Comparison of ENCODE assay signal across 8 cellular contexts in genomic region chr4:152485726-152486276, GRCh38. TPM values are rescaled to one million over a fixed set of nuclear protein-coding genes. Genes with fewer than 3 reads are reported as not detected.
DNase-seq lines count a peak whose midpoint lies in the region; ATAC-seq lines count a peak whose summit lies in the region.

No MANE protein-coding gene starts in this region.

- peak; percentile 15 to 31 for DNase-seq in activated CD4-positive, alpha-beta T cell treated with anti-CD3 and anti-CD28 coated beads for 4 hours
- DNase-seq in activated CD4-positive, alpha-beta T cell treated with anti-CD3 and anti-CD28 coated beads, Interleukin-2, amount 50 U/mL, for 1 hour: no peak
- DNase-seq in LoVo (ENCODE audit: low spot score) (peak; percentile 81), mesenteric fat pad (ENCODE audit: low spot score) (no peak), head of caudate nucleus (no peak)
- peak; percentile 19 to 43 (median 30) for DNase-seq in effector memory CD8-positive, alpha-beta T cell

- peak overlapping the region in 1 of 2 donors; percentile 83 for H3K27ac Mint-ChIP-seq in effector memory CD8-positive, alpha-beta T cell
- peak overlapping the region; percentile 16 for H3K27ac Mint-ChIP-seq in stimulated activated naive CD8-positive, alpha-beta T cell treated with anti-CD3 and anti-CD28 coated beads, Interleukin-15, Interleukin-2, amounts not matched to agents 100 ng/mL and 50 ng/mL, for 24 hours

- peak; percentile 94 for ATAC-seq in GM21825 (IDR thresholded peaks at IDR 0.05; ENCODE audit: unreplicated experiment)
- ATAC-seq in effector memory CD8-positive, alpha-beta T cell (replicated peaks): peak; percentile 99

- peaks cover 0 to 2% of the 10 kb centered on the region in 2 donors for H3K9me3 Mint-ChIP-seq in effector memory CD8-positive, alpha-beta T cell
- H3K9me3 Mint-ChIP-seq in stimulated activated naive CD8-positive, alpha-beta T cell treated with anti-CD3 and anti-CD28 coated beads, Interleukin-15, Interleukin-2, amounts not matched to agents 100 ng/mL and 50 ng/mL, for 24 hours: peaks cover 3% of the 10 kb centered on the region

- intact Hi-C loops in head of caudate nucleus (cut with DNase I): no loop called here

- H3K27me3 Mint-ChIP-seq in effector memory CD8-positive, alpha-beta T cell: no peaks in the 10 kb centered on the region
- no peaks in the 10 kb centered on the region for H3K27me3 Mint-ChIP-seq in stimulated activated naive CD8-positive, alpha-beta T cell treated with anti-CD3 and anti-CD28 coated beads, Interleukin-15, Interleukin-2, amounts not matched to agents 100 ng/mL and 50 ng/mL, for 24 hours

- H3K4me3 Mint-ChIP-seq in effector memory CD8-positive, alpha-beta T cell: peak overlapping the region; percentile 10 to 31
- peak overlapping the region; percentile 20 for H3K4me3 Mint-ChIP-seq in stimulated activated naive CD8-positive, alpha-beta T cell treated with anti-CD3 and anti-CD28 coated beads, Interleukin-15, Interleukin-2, amounts not matched to agents 100 ng/mL and 50 ng/mL, for 24 hours

- H3K36me3 Mint-ChIP-seq in effector memory CD8-positive, alpha-beta T cell (ENCODE audit: insufficient read depth): peaks cover 3% of the 10 kb centered on the region
- H3K36me3 Mint-ChIP-seq in stimulated activated naive CD8-positive, alpha-beta T cell treated with anti-CD3 and anti-CD28 coated beads, Interleukin-15, Interleukin-2, amounts not matched to agents 100 ng/mL and 50 ng/mL, for 24 hours (ENCODE audit: low read depth): peaks cover 18% of the 10 kb centered on the region

- peaks cover 17 to 42% of the 10 kb centered on the region in 2 donors for H3K4me1 Mint-ChIP-seq in effector memory CD8-positive, alpha-beta T cell (ENCODE audit: low read depth in 2 of 2)
- peaks cover 50% of the 10 kb centered on the region for H3K4me1 Mint-ChIP-seq in stimulated activated naive CD8-positive, alpha-beta T cell treated with anti-CD3 and anti-CD28 coated beads, Interleukin-15, Interleukin-2, amounts not matched to agents 100 ng/mL and 50 ng/mL, for 24 hours (ENCODE audit: low read depth)

RNA-seq across cellular contexts. Expression of gene FBXW7, which starts 50.1 kb away (rescaled TPM):
- 37.9 TPM for total RNA-seq in mesenteric fat pad

Comparison
In these comparisons a context has a peak if more than half of its experiments do, and no peak if none do; other contexts are left out.
1. DNase-seq: peak in activated CD4-positive, alpha-beta T cell treated with anti-CD3 and anti-CD28 coated beads for 4 hours (2 of 2), LoVo (single experiment) and effector memory CD8-positive, alpha-beta T cell (3 of 3); none in activated CD4-positive, alpha-beta T cell treated with anti-CD3 and anti-CD28 coated beads, Interleukin-2, amount 50 U/mL, for 1 hour (single experiment), mesenteric fat pad (single experiment) and head of caudate nucleus (0 of 42).